Comparison of ENCODE assay signal across 9 cellular contexts in genomic region chr1:247373721-247374141, GRCh38. TPM values are rescaled to one million over a fixed set of nuclear protein-coding genes. Genes with fewer than 3 reads are reported as not detected.
DNase-seq lines count a peak whose midpoint lies in the region; ATAC-seq, FAIRE-seq and TF ChIP-seq lines count a peak whose summit lies in the region.
"Had no signal": no experiment of that assay in that cellular context is flagged by ENCODE, and none has a peak within 500 bp of the region (broad histone marks: within the 10 kb centered on the region; RNA-seq: fewer than 3 reads in every experiment).

No MANE protein-coding gene starts in this region.

- TF ChIP-seq CTCF in WERI-Rb-1 (IDR thresholded peaks at IDR 0.05; ENCODE audit: low read depth, low read length) = 0 out of 2 replicates have a peak, but pooled peaks have one; percentile 12
- peak; percentile 64 for TF ChIP-seq CTCF in cardiac fibroblast (IDR thresholded peaks at IDR 0.05; ENCODE audit: low read depth, low read length)

- peaks cover 23% of the 10 kb centered on the region for H3K27me3 ChIP-seq in WERI-Rb-1 (ENCODE audit: insufficient read depth, low read depth, severe bottlenecking)

- H3K36me3 ChIP-seq in WERI-Rb-1 = no peaks in the 10 kb centered on the region

- H3K4me3 ChIP-seq in WERI-Rb-1 (ENCODE audit: low read depth, low read length) (no peak overlapping the region), cardiac fibroblast (replicated peaks in 1 of 2; ENCODE audit: low read depth in 2 of 2, low read length in 2 of 2) (peak overlapping the region in 1 of 2 donors; percentile 24)
- H3K4me3 ChIP-seq: SK-N-MC had no signal

- peak; percentile 74 for ATAC-seq in HG03432 (IDR thresholded peaks at IDR 0.05; ENCODE audit: unreplicated experiment)
- ATAC-seq in left lobe of liver = peak; percentile 44
- no peak for ATAC-seq in GM21447 (IDR thresholded peaks at IDR 0.05; ENCODE audit: unreplicated experiment)

- FAIRE-seq in GM12891 (lab: Jason Lieb, UNC) = no peak

- no peak for TF ChIP-seq POLR2A in GM12891 (IDR thresholded peaks at IDR 0.05; ENCODE audit: low read depth, low read length)

- H3K27ac ChIP-seq in WERI-Rb-1 = no peak overlapping the region
- H3K27ac ChIP-seq: SK-N-MC had no signal

- H3K9me3 ChIP-seq in WERI-Rb-1 (ENCODE audit: severe bottlenecking) = no peaks in the 10 kb centered on the region

- DNase-seq in GM12891 (ENCODE audit: insufficient read length, low spot score) (peak; percentile 31), WERI-Rb-1 (no peak), cardiac fibroblast (ENCODE audit: low read depth in 2 of 2) (peak; percentile 52 to 60), left lobe of liver (ENCODE audit: low spot score) (no peak), HK-2 (ENCODE audit: unreplicated experiment) (no peak)
- peak; percentile 26 for DNase-seq in stimulated activated CD8-positive, alpha-beta memory T cell treated with anti-CD3 and anti-CD28 coated beads, Interleukin-12 subunit alpha, Interleukin-12 subunit beta, amount 100 ng/mL, for 24 hours (ENCODE audit: extremely low read depth)

TF ChIP-seq in GM12891, 5 proteins besides CTCF, POLR2A, EP300 and RAD21:
- TF ChIP-seq POLR2AphosphoS5 (IDR thresholded peaks at IDR 0.05; ENCODE audit: low read depth, low read length) (no peak), SPI1 (IDR thresholded peaks at IDR 0.05; ENCODE audit: low read depth, low read length) (no peak), TAF1 (IDR thresholded peaks at IDR 0.05; ENCODE audit: low read depth, low read length) (no peak), POU2F2 (IDR thresholded peaks at IDR 0.05; ENCODE audit: low read depth, low read length) (no peak), PAX5 (IDR thresholded peaks at IDR 0.05; ENCODE audit: insufficient read depth, low read length, severe bottlenecking) (no peak)

RNA-seq across cellular contexts. Expression of gene ZNF496, which starts 42.1 kb away (rescaled TPM):
- polyA plus RNA-seq in GM12891 (2012; ENCODE audit: low read depth, missing spikeins) = 10.1 TPM
- 4.4 TPM for total RNA-seq in left lobe of liver

RNA-seq across cellular contexts. Expression of gene NLRP3, which starts 42.2 kb away (rescaled TPM):
- polyA plus RNA-seq in GM12891 (2012; ENCODE audit: low read depth, missing spikeins) = 0.14 TPM
- 0.33 TPM for total RNA-seq in left lobe of liver

Comparison
In these comparisons a context has a peak if more than half of its experiments do, and no peak if none do; other contexts are left out.
1. DNase-seq: peak in GM12891 (single experiment), cardiac fibroblast (2 of 2) and stimulated activated CD8-positive, alpha-beta memory T cell treated with anti-CD3 and anti-CD28 coated beads, Interleukin-12 subunit alpha, Interleukin-12 subunit beta, amount 100 ng/mL, for 24 hours (single experiment); none in WERI-Rb-1 (single experiment), left lobe of liver (single experiment) and HK-2 (single experiment).